In the genomic region with DNA sequence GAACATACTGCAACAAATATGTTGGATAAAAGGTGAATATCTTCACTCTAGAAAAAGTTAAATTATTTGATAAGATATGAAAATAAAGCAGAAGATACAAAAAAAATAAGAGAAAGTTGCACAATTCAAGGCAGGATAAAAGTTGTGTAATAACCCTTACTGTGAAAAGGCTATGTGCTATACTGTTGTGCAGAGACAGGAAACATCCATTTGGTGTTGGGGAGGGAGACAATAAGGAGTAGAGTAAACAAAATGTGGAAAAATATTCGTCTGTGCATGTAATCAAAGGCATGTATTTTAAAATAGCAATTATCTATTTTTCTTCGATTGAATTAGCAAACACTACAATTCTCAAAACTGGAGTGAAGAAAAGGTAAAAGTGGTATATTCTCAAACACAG, we compare ENCODE assay signal across 17 cellular contexts. TPM values are rescaled to one million over a fixed set of nuclear protein-coding genes. Genes with fewer than 3 reads are reported as not detected.
"Had no signal": no experiment of that assay in that cellular context is flagged by ENCODE, and none has a peak within 500 bp of the region (broad histone marks: within the 10 kb centered on the region; RNA-seq: fewer than 3 reads in every experiment).

No MANE protein-coding gene starts in this region.

- H3K4me3 ChIP-seq: body of pancreas, coronary artery, gastroesophageal sphincter, heart left ventricle, suprapubic skin, transverse colon, vagina had no signal

- DNase-seq: activated B cell treated with CpG ODN at 0.5 μM for 24 hours; activated CD4-positive, alpha-beta memory T cell treated with anti-CD3 and anti-CD28 coated beads, Interleukin-2, amount 10 ng/mL, durations not matched to agents 7 days and 5 days; activated CD4-positive, alpha-beta T cell treated with anti-CD3 and anti-CD28 coated beads for 4 hours; activated CD8-positive, alpha-beta memory T cell treated with anti-CD3 and anti-CD28 coated beads, Interleukin-2, amount 10 ng/mL, durations not matched to agents 7 days and 5 days; amygdala; body of pancreas; heart left ventricle; naive B cell; stimulated activated naive CD8-positive, alpha-beta T cell treated with anti-CD3 and anti-CD28 coated beads, Interleukin-15, amount 100 ng/mL, for 72 hours; transverse colon had no signal

- H3K27me3 ChIP-seq: body of pancreas, gastroesophageal sphincter, heart left ventricle, suprapubic skin, transverse colon, vagina had no signal

- H3K4me1 ChIP-seq: body of pancreas, gastroesophageal sphincter, heart left ventricle, suprapubic skin, transverse colon, vagina had no signal

- H3K9me3 ChIP-seq: body of pancreas, gastroesophageal sphincter, heart left ventricle, suprapubic skin, transverse colon, vagina had no signal

- H3K36me3 ChIP-seq: gastroesophageal sphincter, heart left ventricle, suprapubic skin, transverse colon, vagina had no signal

- H3K27ac ChIP-seq: body of pancreas, coronary artery, gastroesophageal sphincter, heart left ventricle, suprapubic skin, transverse colon, vagina had no signal

- ATAC-seq: activated CD8-positive, alpha-beta memory T cell treated with anti-CD3 and anti-CD28 coated beads, Interleukin-2, amount 10 ng/mL, durations not matched to agents 7 days and 5 days; body of pancreas; gastroesophageal sphincter; heart left ventricle; stimulated activated naive CD8-positive, alpha-beta T cell treated with anti-CD3 and anti-CD28 coated beads, Interleukin-15, amount 100 ng/mL, for 72 hours had no signal

RNA-seq across cellular contexts. Expression of gene PTHLH, which starts 34.8 kb away (rescaled TPM):
- total RNA-seq: activated B cell treated with CpG ODN at 0.5 μM for 24 hours; activated CD4-positive, alpha-beta memory T cell treated with anti-CD3 and anti-CD28 coated beads, Interleukin-2, amount 10 ng/mL, durations not matched to agents 7 days and 5 days; liver; mononuclear cell; T-helper 2 cell treated with Interferon-gamma antibody and Interleukin-4, amounts not matched to agents 100 ng/mL and 5 ng/mL, for 36 hours had no signal
- polyA plus RNA-seq: liver had no signal
